In the genomic region with DNA sequence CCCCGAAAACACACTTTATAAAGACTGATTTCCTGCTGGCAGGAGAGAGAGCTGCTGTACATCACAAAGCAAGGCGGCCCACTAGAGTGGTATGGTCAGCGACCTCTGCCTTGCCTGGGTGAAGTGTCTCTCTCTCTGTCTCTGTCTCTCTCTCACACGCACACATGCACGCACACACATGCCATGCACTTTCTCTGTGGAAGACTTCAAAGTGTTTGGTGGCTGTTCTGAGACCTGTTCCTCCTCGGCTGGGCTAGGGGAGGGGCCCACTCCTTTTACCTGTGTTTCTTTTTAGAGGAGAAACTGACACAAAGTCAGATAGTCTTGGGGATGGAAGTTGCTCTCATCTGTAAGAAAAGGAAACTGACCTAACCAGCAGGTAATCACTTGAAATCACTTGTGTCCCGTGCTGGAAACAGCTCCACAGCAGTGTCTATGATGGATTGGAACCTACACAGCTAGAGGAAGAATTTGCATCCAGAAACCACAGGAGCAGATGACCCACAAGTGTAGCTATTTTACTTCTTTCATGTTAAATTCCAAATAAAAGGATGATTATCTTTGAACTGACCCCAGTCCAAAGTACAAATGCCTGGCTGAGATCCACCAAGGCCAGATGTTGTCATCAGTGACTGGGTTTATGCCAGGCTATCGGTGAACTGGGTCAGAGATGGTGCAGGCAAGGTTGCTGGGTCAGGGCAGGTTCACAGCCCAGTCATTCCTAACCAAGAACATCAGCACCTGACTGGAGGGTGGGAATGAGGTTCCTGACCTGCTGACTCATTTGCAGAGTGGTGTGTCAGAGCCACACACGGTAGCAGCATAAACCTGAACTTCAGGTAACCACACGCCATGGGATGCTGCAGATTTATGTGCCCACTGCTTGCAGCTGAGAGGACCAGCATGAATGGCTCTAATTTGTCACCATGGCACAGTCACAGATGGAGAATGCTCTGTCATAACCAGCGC, we compare ENCODE assay signal across 13 cellular contexts.
A peak's percentile ranks its signal among the peaks of the same experiment; 100 is the strongest.
DNase-seq lines count a peak whose midpoint lies in the region; ATAC-seq and TF ChIP-seq lines count a peak whose summit lies in the region.
"Had no signal": no experiment of that assay in that cellular context is flagged by ENCODE, and none has a peak within 500 bp of the region (broad histone marks: within the 10 kb centered on the region; RNA-seq: fewer than 3 reads in every experiment).

No MANE protein-coding gene starts in this region.

- H3K9me3 ChIP-seq in CD4-positive, alpha-beta T cell (ENCODE audit: control insufficient read depth, low read length) = no peaks in the 10 kb centered on the region
- no peaks in the 10 kb centered on the region for H3K9me3 ChIP-seq in vagina

- peak overlapping the region; percentile 12 for H3K4me3 Mint-ChIP-seq in CD4-positive, alpha-beta T cell
- H3K4me3 Mint-ChIP-seq: activated naive CD8-positive, alpha-beta T cell; CD14-positive monocyte had no signal

- TF ChIP-seq CTCF in CD4-positive, alpha-beta T cell (IDR thresholded peaks at IDR 0.05) = no peak
- TF ChIP-seq CTCF in RWPE1 (conservative IDR thresholded peaks at IDR 0.05; ENCODE audit: low read depth) (no peak), vagina (IDR thresholded peaks at IDR 0.05) (no peak)

- CTCF ChIA-PET in CD4-positive, alpha-beta T cell (lab: Charles Lee) = no interaction called here
- CTCF ChIA-PET in RWPE1 (lab: Yijun Ruan, JAX) = interaction anchor here (0.7 kb wide), 1 partner anchor 430 kb away, joined by 3 read pairs; no protein-coding TSS in a partner anchor

- intact Hi-C loops in CD4-positive, alpha-beta T cell (cut with DNase I, micrococcal nuclease) = no loop called here
- intact Hi-C loops in vagina (cut with DNase I) = no loop called here

- no peak for TF ChIP-seq POLR2A in vagina (IDR thresholded peaks at IDR 0.05)

- ATAC-seq in CD4-positive, alpha-beta T cell (ENCODE audit: poor library complexity) = no peak
- ATAC-seq in GM21786 (IDR thresholded peaks at IDR 0.05; ENCODE audit: unreplicated experiment) = peak; percentile 55
- ATAC-seq: K562 had no signal

- no peak overlapping the region for H3K27ac ChIP-seq in CD4-positive, alpha-beta T cell (ENCODE audit: low read depth, low read length)
- H3K27ac ChIP-seq in RWPE1 (no peak overlapping the region), vagina (no peak overlapping the region)

- no peaks in the 10 kb centered on the region for H3K36me3 Mint-ChIP-seq in CD4-positive, alpha-beta T cell (ENCODE audit: low read depth)
- H3K36me3 Mint-ChIP-seq: activated naive CD8-positive, alpha-beta T cell; CD14-positive monocyte had no signal

- H3K9me3 Mint-ChIP-seq in CD4-positive, alpha-beta T cell = no peaks in the 10 kb centered on the region

- no peaks in the 10 kb centered on the region for H3K27me3 Mint-ChIP-seq in CD4-positive, alpha-beta T cell
- H3K27me3 Mint-ChIP-seq: activated naive CD8-positive, alpha-beta T cell had no signal

- H3K4me1 Mint-ChIP-seq in CD4-positive, alpha-beta T cell (ENCODE audit: low read depth) = peaks cover 14% of the 10 kb centered on the region
- H3K4me1 Mint-ChIP-seq: CD14-positive monocyte had no signal

- H3K27ac Mint-ChIP-seq in CD4-positive, alpha-beta T cell = no peak overlapping the region
- H3K27ac Mint-ChIP-seq: activated naive CD8-positive, alpha-beta T cell had no signal

- no peaks in the 10 kb centered on the region for H3K36me3 ChIP-seq in vagina

- POLR2A ChIA-PET in CD4-positive, alpha-beta T cell (lab: Charles Lee) = no interaction called here
- POLR2A ChIA-PET in RWPE1 (lab: Yijun Ruan, JAX; ENCODE audit: low non-redundant PET) = no interaction called here

- no peak for DNase-seq in CD4-positive, alpha-beta T cell
- peak; percentile 82 for DNase-seq in RWPE1 (ENCODE audit: low spot score)
- peak; percentile 92 for DNase-seq in kidney tubule cell (ENCODE audit: low spot score)
- DNase-seq in NOMO-1 treated with DMSO at 0.1 percent for 48 hours (lab: John Stamatoyannopoulos, UW; ENCODE audit: unreplicated experiment) = no peak
- no peak for DNase-seq in NCI-H2029 treated with DMSO at 0.1 percent for 48 hours (lab: John Stamatoyannopoulos, UW)
- DNase-seq in vagina (ENCODE audit: extremely low spot score in 2 of 2) = no peak
- no peak for DNase-seq in activated naive CD4-positive, alpha-beta T cell (lab: John Stamatoyannopoulos, UW)
- DNase-seq: midbrain, NCI-H524 treated with DMSO at 0.1 percent for 48 hours had no signal

- no peak overlapping the region for H3K4me3 ChIP-seq in vagina
- H3K4me3 ChIP-seq: K562 had no signal

- no peaks in the 10 kb centered on the region for H3K27me3 ChIP-seq in CD4-positive, alpha-beta T cell (ENCODE audit: control insufficient read depth, insufficient read depth, low read length)
- H3K27me3 ChIP-seq in vagina = no peaks in the 10 kb centered on the region

- peaks cover 19% of the 10 kb centered on the region for H3K4me1 ChIP-seq in vagina

Comparison
In these comparisons a context has a peak if more than half of its experiments do, and no peak if none do; other contexts are left out.
1. DNase-seq: peak in RWPE1 (single experiment) and kidney tubule cell (single experiment); none in CD4-positive, alpha-beta T cell (0 of 10), NOMO-1 treated with DMSO at 0.1 percent for 48 hours (single experiment), NCI-H2029 treated with DMSO at 0.1 percent for 48 hours (single experiment), vagina (0 of 2) and activated naive CD4-positive, alpha-beta T cell (0 of 4).